In genomic region chr9:89379508-89380115, GRCh38 we compare ENCODE assay signal across 13 cellular contexts.
DNase-seq lines count a peak whose midpoint lies in the region; ATAC-seq and TF ChIP-seq lines count a peak whose summit lies in the region.
"Had no signal": no experiment of that assay in that cellular context is flagged by ENCODE, and none has a peak within 500 bp of the region (broad histone marks: within the 10 kb centered on the region; RNA-seq: fewer than 3 reads in every experiment).

No MANE protein-coding gene starts in this region.

- H3K9me3 ChIP-seq in osteoblast (ENCODE audit: low read depth, low read length) (no peaks in the 10 kb centered on the region), psoas muscle (no peaks in the 10 kb centered on the region), Peyer's patch (no peaks in the 10 kb centered on the region)

- no peaks in the 10 kb centered on the region for H3K79me2 ChIP-seq in osteoblast (ENCODE audit: insufficient read depth, low read length)

- no peak for DNase-seq in activated CD4-positive, alpha-beta T cell treated with anti-CD3 and anti-CD28 coated beads, Interleukin-2, amount 10 ng/mL, durations not matched to agents 7 days and 5 days
- DNase-seq in activated CD4-positive, alpha-beta T cell treated with anti-CD3 and anti-CD28 coated beads for 1 hour, result no peak
- DNase-seq in MV-4-11 (lab: John Stamatoyannopoulos, UW) (peak; percentile 80), osteoblast (ENCODE audit: insufficient read length, low spot score, missing footprints) (peak; percentile 75), psoas muscle (no peak), ecto neural progenitor cell (ENCODE audit: low spot score) (no peak), Peyer's patch (no peak)
- DNase-seq in activated T-helper 2 cell treated with anti-CD3 and anti-CD28 coated beads, Interferon-gamma antibody, Interleukin-2, Interleukin-4, amounts not matched to agents 10 μg/mL and 5 μg/mL and 100 μg/mL, durations not matched to agents 14 hours and 24 hours and 36 hours (ENCODE audit: low spot score), result no peak
- DNase-seq: activated CD4-positive, CD25-positive, alpha-beta regulatory T cell treated with anti-CD3 and anti-CD28 coated beads, Interleukin-2, amount 50 U/mL, for 72 hours; activated T-cell treated with anti-CD3 and anti-CD28 coated beads, Interleukin-2, amount 50 U/mL, for 4 hours; NCI-H1105; NCI-H2171 treated with DMSO at 0.1 percent for 48 hours; stimulated activated CD4-positive, alpha-beta T cell treated with anti-CD3 and anti-CD28 coated beads, Interleukin-12 subunit alpha, Interleukin-12 subunit beta, amount 100 ng/mL, for 4 hours had no signal

- CTCF ChIA-PET in activated CD4-positive, alpha-beta T cell treated with anti-CD3 and anti-CD28 coated beads, Interleukin-2, amount 10 ng/mL, durations not matched to agents 7 days and 5 days (lab: Charles Lee), result interaction anchor here (1.6 kb wide), 1 partner anchor 169 kb away, joined by 7 read pairs; no protein-coding TSS in a partner anchor

- H3K27ac Mint-ChIP-seq in activated CD4-positive, alpha-beta T cell treated with anti-CD3 and anti-CD28 coated beads, Interleukin-2, amount 10 ng/mL, durations not matched to agents 7 days and 5 days, result peak overlapping the region; percentile 73
- H3K27ac Mint-ChIP-seq in activated T-helper 2 cell treated with anti-CD3 and anti-CD28 coated beads, Interferon-gamma antibody, Interleukin-2, Interleukin-4, amounts not matched to agents 10 μg/mL and 5 μg/mL and 100 μg/mL, durations not matched to agents 14 hours and 24 hours and 36 hours, result peak overlapping the region; percentile 71

- no peak overlapping the region for H2AFZ ChIP-seq in osteoblast (ENCODE audit: low read length)

- WGBS in psoas muscle, 3 donors, result 88 to 92% (median 88%) methylated on average over 14 of the region's 14 CpGs

- POLR2A ChIA-PET in activated CD4-positive, alpha-beta T cell treated with anti-CD3 and anti-CD28 coated beads, Interleukin-2, amount 10 ng/mL, durations not matched to agents 7 days and 5 days (lab: Charles Lee), result interaction anchor here (0.9 kb wide), 1 partner anchor 169 kb away, joined by 3 read pairs; no protein-coding TSS in a partner anchor

- H3K4me1 ChIP-seq in osteoblast (ENCODE audit: insufficient read depth, low read length) (no peaks in the 10 kb centered on the region), psoas muscle (no peaks in the 10 kb centered on the region), Peyer's patch (peaks cover 0 to 10% (median 4%) of the 10 kb centered on the region in 4 donors)

- no peaks in the 10 kb centered on the region for H3K36me3 ChIP-seq in osteoblast (ENCODE audit: insufficient read depth, low read length)
- H3K36me3 ChIP-seq in psoas muscle (ENCODE audit: insufficient read depth in 1 of 2, low read depth in 1 of 2), result peaks cover 0 to 83% of the 10 kb centered on the region in 2 donors
- H3K36me3 ChIP-seq in Peyer's patch, result peaks cover 0 to 18% (median 0%) of the 10 kb centered on the region in 3 donors

- H3K27ac ChIP-seq in osteoblast (ENCODE audit: low read depth, low read length) (no peak overlapping the region), psoas muscle (no peak overlapping the region), Peyer's patch (peak overlapping the region in 1 of 4 donors; percentile 39)

- no peaks in the 10 kb centered on the region for H3K27me3 ChIP-seq in osteoblast (ENCODE audit: insufficient read depth, low read length)
- no peaks in the 10 kb centered on the region for H3K27me3 ChIP-seq in psoas muscle (ENCODE audit: insufficient read depth in 3 of 3, low read length in 2 of 3)
- no peaks in the 10 kb centered on the region for H3K27me3 ChIP-seq in Peyer's patch

- intact Hi-C loops in activated T-helper 2 cell treated with anti-CD3 and anti-CD28 coated beads, Interferon-gamma antibody, Interleukin-2, Interleukin-4, amounts not matched to agents 10 μg/mL and 5 μg/mL and 100 μg/mL, durations not matched to agents 14 hours and 24 hours and 36 hours (cut with micrococcal nuclease), result no loop called here
- intact Hi-C loops in psoas muscle (cut with DNase I), result loop anchor here in 1 of 2 donors (10.0 kb wide), 1 partner anchor 165 kb away; no protein-coding TSS in a partner anchor

- H3K9me3 Mint-ChIP-seq in activated CD4-positive, alpha-beta T cell treated with anti-CD3 and anti-CD28 coated beads, Interleukin-2, amount 10 ng/mL, durations not matched to agents 7 days and 5 days, result no peaks in the 10 kb centered on the region
- no peaks in the 10 kb centered on the region for H3K9me3 Mint-ChIP-seq in activated T-helper 2 cell treated with anti-CD3 and anti-CD28 coated beads, Interferon-gamma antibody, Interleukin-2, Interleukin-4, amounts not matched to agents 10 μg/mL and 5 μg/mL and 100 μg/mL, durations not matched to agents 14 hours and 24 hours and 36 hours
- H3K9me3 Mint-ChIP-seq: activated T-cell treated with anti-CD3 and anti-CD28 coated beads, Interleukin-2, amount 50 U/mL, for 4 hours had no signal

- no peak overlapping the region for H3K4me3 ChIP-seq in osteoblast (ENCODE audit: insufficient read depth, low read length)
- no peak overlapping the region for H3K4me3 ChIP-seq in psoas muscle
- H3K4me3 ChIP-seq in Peyer's patch, result no peak overlapping the region

- H3K36me3 Mint-ChIP-seq in activated CD4-positive, alpha-beta T cell treated with anti-CD3 and anti-CD28 coated beads, Interleukin-2, amount 10 ng/mL, durations not matched to agents 7 days and 5 days (ENCODE audit: low read depth), result peaks cover 75% of the 10 kb centered on the region
- H3K36me3 Mint-ChIP-seq in activated T-helper 2 cell treated with anti-CD3 and anti-CD28 coated beads, Interferon-gamma antibody, Interleukin-2, Interleukin-4, amounts not matched to agents 10 μg/mL and 5 μg/mL and 100 μg/mL, durations not matched to agents 14 hours and 24 hours and 36 hours (ENCODE audit: low read depth), result peaks cover 85% of the 10 kb centered on the region

- TF ChIP-seq CTCF in osteoblast (IDR thresholded peaks at IDR 0.05; ENCODE audit: extremely low read depth, low read depth, low read length) (no peak), psoas muscle (IDR thresholded peaks at IDR 0.05) (no peak), Peyer's patch (IDR thresholded peaks at IDR 0.05) (no peak)

- no peak overlapping the region for H3K4me2 ChIP-seq in osteoblast (ENCODE audit: insufficient read depth, low read length)

- H3K27me3 Mint-ChIP-seq in activated CD4-positive, alpha-beta T cell treated with anti-CD3 and anti-CD28 coated beads, Interleukin-2, amount 10 ng/mL, durations not matched to agents 7 days and 5 days, result no peaks in the 10 kb centered on the region
- no peaks in the 10 kb centered on the region for H3K27me3 Mint-ChIP-seq in activated T-helper 2 cell treated with anti-CD3 and anti-CD28 coated beads, Interferon-gamma antibody, Interleukin-2, Interleukin-4, amounts not matched to agents 10 μg/mL and 5 μg/mL and 100 μg/mL, durations not matched to agents 14 hours and 24 hours and 36 hours (ENCODE audit: low read depth)

- H3K4me1 Mint-ChIP-seq in activated CD4-positive, alpha-beta T cell treated with anti-CD3 and anti-CD28 coated beads, Interleukin-2, amount 10 ng/mL, durations not matched to agents 7 days and 5 days, result peaks cover 91% of the 10 kb centered on the region
- H3K4me1 Mint-ChIP-seq in activated T-helper 2 cell treated with anti-CD3 and anti-CD28 coated beads, Interferon-gamma antibody, Interleukin-2, Interleukin-4, amounts not matched to agents 10 μg/mL and 5 μg/mL and 100 μg/mL, durations not matched to agents 14 hours and 24 hours and 36 hours (ENCODE audit: low read depth), result peaks cover 73% of the 10 kb centered on the region

- no peak for ATAC-seq in psoas muscle
- ATAC-seq: activated T-cell treated with anti-CD3 and anti-CD28 coated beads, Interleukin-2, amount 50 U/mL, for 4 hours had no signal

- no peaks in the 10 kb centered on the region for H4K20me1 ChIP-seq in osteoblast (ENCODE audit: insufficient read depth, low read length)

- no peak overlapping the region for H3K4me3 Mint-ChIP-seq in activated CD4-positive, alpha-beta T cell treated with anti-CD3 and anti-CD28 coated beads, Interleukin-2, amount 10 ng/mL, durations not matched to agents 7 days and 5 days
- no peak overlapping the region for H3K4me3 Mint-ChIP-seq in activated T-helper 2 cell treated with anti-CD3 and anti-CD28 coated beads, Interferon-gamma antibody, Interleukin-2, Interleukin-4, amounts not matched to agents 10 μg/mL and 5 μg/mL and 100 μg/mL, durations not matched to agents 14 hours and 24 hours and 36 hours (ENCODE audit: low read depth)
- H3K4me3 Mint-ChIP-seq: activated T-cell treated with anti-CD3 and anti-CD28 coated beads, Interleukin-2, amount 50 U/mL, for 4 hours had no signal

- no peak for TF ChIP-seq POLR2A in Peyer's patch (IDR thresholded peaks at IDR 0.05)

Comparison
In these comparisons a context has a peak if more than half of its experiments do, and no peak if none do; other contexts are left out.
1. DNase-seq: peak in MV-4-11 (single experiment) and osteoblast (single experiment); none in activated CD4-positive, alpha-beta T cell treated with anti-CD3 and anti-CD28 coated beads, Interleukin-2, amount 10 ng/mL, durations not matched to agents 7 days and 5 days (single experiment), activated CD4-positive, alpha-beta T cell treated with anti-CD3 and anti-CD28 coated beads for 1 hour (single experiment), activated T-helper 2 cell treated with anti-CD3 and anti-CD28 coated beads, Interferon-gamma antibody, Interleukin-2, Interleukin-4, amounts not matched to agents 10 μg/mL and 5 μg/mL and 100 μg/mL, durations not matched to agents 14 hours and 24 hours and 36 hours (single experiment), psoas muscle (0 of 2), ecto neural progenitor cell (single experiment) and Peyer's patch (0 of 3).